9 cellular contexts compared by ENCODE assay signal in the genomic region with DNA sequence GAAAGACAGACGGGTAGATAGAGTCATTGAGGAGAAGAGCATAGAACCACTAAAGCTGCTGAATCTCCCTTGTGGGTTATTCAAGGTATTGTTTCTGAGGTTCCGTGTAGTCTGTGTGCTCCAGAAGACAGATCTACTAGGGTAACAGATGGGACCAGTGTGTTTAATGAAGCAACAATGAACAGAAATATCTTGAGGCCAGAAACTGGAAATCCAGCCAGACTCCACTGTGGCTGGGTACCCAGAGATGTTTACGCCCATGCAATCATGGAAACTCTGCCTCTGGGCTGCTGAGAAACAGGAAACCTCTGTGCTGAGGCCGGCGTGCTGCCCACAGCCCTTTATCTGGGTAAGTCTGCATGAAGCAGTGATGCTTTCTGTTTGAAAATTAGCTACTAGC. TPM values are rescaled to one million over a fixed set of nuclear protein-coding genes. Genes with fewer than 3 reads are reported as not detected.
DNase-seq lines count a peak whose midpoint lies in the region; ATAC-seq and TF ChIP-seq lines count a peak whose summit lies in the region.
"Had no signal": no experiment of that assay in that cellular context is flagged by ENCODE, and none has a peak within 500 bp of the region (broad histone marks: within the 10 kb centered on the region; RNA-seq: fewer than 3 reads in every experiment).

No MANE protein-coding gene starts in this region.

- H3K4me3 ChIP-seq in GM12865 (ENCODE audit: low read depth, low read length): no peak overlapping the region

- POLR2A ChIA-PET in activated CD4-positive, alpha-beta T cell treated with anti-CD3 and anti-CD28 coated beads, Interleukin-2, amount 10 ng/mL, durations not matched to agents 7 days and 5 days (lab: Charles Lee): no interaction called here

- H3K36me3 Mint-ChIP-seq in activated CD4-positive, alpha-beta T cell treated with anti-CD3 and anti-CD28 coated beads, Interleukin-2, amount 10 ng/mL, durations not matched to agents 7 days and 5 days (ENCODE audit: low read depth): no peaks in the 10 kb centered on the region

- H3K27me3 Mint-ChIP-seq in activated CD4-positive, alpha-beta T cell treated with anti-CD3 and anti-CD28 coated beads, Interleukin-2, amount 10 ng/mL, durations not matched to agents 7 days and 5 days: no peaks in the 10 kb centered on the region

- peak overlapping the region; percentile 66 for H3K27ac Mint-ChIP-seq in activated CD4-positive, alpha-beta T cell treated with anti-CD3 and anti-CD28 coated beads, Interleukin-2, amount 10 ng/mL, durations not matched to agents 7 days and 5 days

- no peaks in the 10 kb centered on the region for H3K9me3 Mint-ChIP-seq in activated CD4-positive, alpha-beta T cell treated with anti-CD3 and anti-CD28 coated beads, Interleukin-2, amount 10 ng/mL, durations not matched to agents 7 days and 5 days

- DNase-seq in GM12865 (ENCODE audit: low read depth) (peak; percentile 16), dedifferentiated amniotic fluid mesenchymal stem cell (ENCODE audit: extremely low spot score) (peak; percentile 71), NCI-H345 treated with DMSO at 0.1 percent for 48 hours (lab: John Stamatoyannopoulos, UW; ENCODE audit: unreplicated experiment) (no peak), amniotic stem cell (lab: John Stamatoyannopoulos, UW) (no peak)
- peak; percentile 72 for DNase-seq in activated CD4-positive, alpha-beta T cell treated with anti-CD3 and anti-CD28 coated beads, Interleukin-2, amount 10 ng/mL, durations not matched to agents 7 days and 5 days
- DNase-seq in stimulated activated CD4-positive, alpha-beta T cell treated with anti-CD3 and anti-CD28 coated beads, Interleukin-4, amount 100 ng/mL, for 1 hour: peak; percentile 27

- ATAC-seq in GM18909 (IDR thresholded peaks at IDR 0.05; ENCODE audit: poor library complexity, unreplicated experiment): no peak
- no peak for ATAC-seq in GM21717 (IDR thresholded peaks at IDR 0.05; ENCODE audit: unreplicated experiment)
- ATAC-seq: Panc1 had no signal

- TF ChIP-seq CTCF in GM12865 (IDR thresholded peaks at IDR 0.05; ENCODE audit: insufficient read depth, low read depth, low read length, missing control alignments): no peak

- CTCF ChIA-PET in activated CD4-positive, alpha-beta T cell treated with anti-CD3 and anti-CD28 coated beads, Interleukin-2, amount 10 ng/mL, durations not matched to agents 7 days and 5 days (lab: Charles Lee): interaction anchor here (0.6 to 1.5 kb wide), 5 partner anchors 11 to 255 kb away, joined by 3 to 10 read pairs (median 5); no protein-coding TSS in a partner anchor

- H3K4me1 Mint-ChIP-seq in activated CD4-positive, alpha-beta T cell treated with anti-CD3 and anti-CD28 coated beads, Interleukin-2, amount 10 ng/mL, durations not matched to agents 7 days and 5 days: peaks cover 24% of the 10 kb centered on the region

- H3K4me3 Mint-ChIP-seq in activated CD4-positive, alpha-beta T cell treated with anti-CD3 and anti-CD28 coated beads, Interleukin-2, amount 10 ng/mL, durations not matched to agents 7 days and 5 days: no peak overlapping the region

RNA-seq across cellular contexts. Expression of gene PROX2, which starts 8.3 kb away (rescaled TPM):
- total RNA-seq in activated CD4-positive, alpha-beta T cell treated with anti-CD3 and anti-CD28 coated beads, Interleukin-2, amount 10 ng/mL, durations not matched to agents 7 days and 5 days: not detected

RNA-seq across cellular contexts. Expression of gene DLST, which starts 14.0 kb away (rescaled TPM):
- 100 to 1,000 TPM in 1 of 2 experiments, 10 to 100 TPM in 1; 92.6 to 106 TPM for total RNA-seq in activated CD4-positive, alpha-beta T cell treated with anti-CD3 and anti-CD28 coated beads, Interleukin-2, amount 10 ng/mL, durations not matched to agents 7 days and 5 days

RNA-seq across cellular contexts. Expression of gene RPS6KL1, which starts 55.4 kb away (rescaled TPM):
- total RNA-seq in activated CD4-positive, alpha-beta T cell treated with anti-CD3 and anti-CD28 coated beads, Interleukin-2, amount 10 ng/mL, durations not matched to agents 7 days and 5 days: 1 to 10 TPM; 4.5 to 4.6 TPM

Comparison
In these comparisons a context has a peak if more than half of its experiments do, and no peak if none do; other contexts are left out.
1. DNase-seq: peak in GM12865 (single experiment), activated CD4-positive, alpha-beta T cell treated with anti-CD3 and anti-CD28 coated beads, Interleukin-2, amount 10 ng/mL, durations not matched to agents 7 days and 5 days (single experiment), dedifferentiated amniotic fluid mesenchymal stem cell (single experiment) and stimulated activated CD4-positive, alpha-beta T cell treated with anti-CD3 and anti-CD28 coated beads, Interleukin-4, amount 100 ng/mL, for 1 hour (single experiment); none in NCI-H345 treated with DMSO at 0.1 percent for 48 hours (single experiment) and amniotic stem cell (single experiment).